In genomic region chr17:79294459-79295071, GRCh38 we compare ENCODE assay signal across 8 cellular contexts.
A peak's percentile ranks its signal among the peaks of the same experiment; 100 is the strongest.
DNase-seq lines count a peak whose midpoint lies in the region; ATAC-seq, FAIRE-seq and TF ChIP-seq lines count a peak whose summit lies in the region.

No MANE protein-coding gene starts in this region.

- ATAC-seq in HG02884 (IDR thresholded peaks at IDR 0.05; ENCODE audit: unreplicated experiment), result no peak

- H3K4me3 Mint-ChIP-seq in chondrocyte (ENCODE audit: unreplicated experiment), result no peak overlapping the region

- no peaks in the 10 kb centered on the region for H3K36me3 ChIP-seq in bronchial epithelial cell (ENCODE audit: control insufficient read depth, insufficient read depth, low read length)
- H3K36me3 ChIP-seq in transverse colon, result no peaks in the 10 kb centered on the region
- no peaks in the 10 kb centered on the region for H3K36me3 ChIP-seq in suprapubic skin

- H3K9me3 ChIP-seq in transverse colon, result no peaks in the 10 kb centered on the region
- no peaks in the 10 kb centered on the region for H3K9me3 ChIP-seq in suprapubic skin

- H3K4me1 ChIP-seq in transverse colon (no peaks in the 10 kb centered on the region), suprapubic skin (no peaks in the 10 kb centered on the region)

- no peaks in the 10 kb centered on the region for H3K4me1 Mint-ChIP-seq in chondrocyte (ENCODE audit: low read depth)

- WGBS in transverse colon (ENCODE audit: low coverage in 1 of 2), 2 donors, result 27 to 67% methylated on average over 1 to 26 of the region's 26 CpGs
- WGBS in suprapubic skin, result 32% methylated on average over 20 of the region's 26 CpGs

- H3K27me3 ChIP-seq in bronchial epithelial cell (ENCODE audit: control insufficient read depth, insufficient read depth, low read length), result no peaks in the 10 kb centered on the region
- H3K27me3 ChIP-seq in transverse colon, result peaks cover 6% of the 10 kb centered on the region
- peaks cover 69% of the 10 kb centered on the region for H3K27me3 ChIP-seq in suprapubic skin

- intact Hi-C loops in transverse colon (cut with DNase I; ENCODE audit: low total_unique reads), result no loop called here

- H3K36me3 Mint-ChIP-seq in chondrocyte (ENCODE audit: low read depth), result no peaks in the 10 kb centered on the region

- peaks cover 54% of the 10 kb centered on the region for H3K27me3 Mint-ChIP-seq in chondrocyte (ENCODE audit: low read depth)

- in situ Hi-C loops in transverse colon (cut with MboI; ENCODE audit: low pct_ligation_motif_present in 1 of 4, low pct_unique_long_range_greater_than_20kb in 1 of 4, low sequenced_read_pairs in 3 of 4), result no loop called here

- TF ChIP-seq EP300 in transverse colon (IDR thresholded peaks at IDR 0.05; ENCODE audit: low read depth), result no peak
- TF ChIP-seq EP300 in suprapubic skin (IDR thresholded peaks at IDR 0.05), result no peak

- no peak for FAIRE-seq in bronchial epithelial cell (lab: Jason Lieb, UNC)

- DNase-seq in GM20000 (ENCODE audit: low spot score) (peak; percentile 52), T follicular helper cell (ENCODE audit: low read depth) (peak; percentile 27), bronchial epithelial cell (ENCODE audit: low read depth) (peak; percentile 27), lung microvascular endothelial cell (ENCODE audit: low read depth in 2 of 2) (peak; percentile 48 to 68), transverse colon (peak; percentile 48), suprapubic skin (ENCODE audit: low spot score in 2 of 2) (no peak), chondrocyte (ENCODE audit: low spot score) (no peak)

- H3K4me3 ChIP-seq in bronchial epithelial cell (ENCODE audit: low read depth, low read length) (no peak overlapping the region), transverse colon (no peak overlapping the region), suprapubic skin (no peak overlapping the region)

- no peak for TF ChIP-seq POLR2A in transverse colon (IDR thresholded peaks at IDR 0.05)
- TF ChIP-seq POLR2A in suprapubic skin (IDR thresholded peaks at IDR 0.05), result no peak

- no peaks in the 10 kb centered on the region for H3K9me3 Mint-ChIP-seq in chondrocyte (ENCODE audit: low read depth)

- no peak overlapping the region for H3K27ac Mint-ChIP-seq in chondrocyte (ENCODE audit: unreplicated experiment)

- TF ChIP-seq CTCF in GM20000 (IDR thresholded peaks at IDR 0.05; ENCODE audit: extremely low read depth, missing control alignments) (no peak), bronchial epithelial cell (IDR thresholded peaks at IDR 0.05; ENCODE audit: insufficient read depth, low read length, severe bottlenecking) (no peak), transverse colon (IDR thresholded peaks at IDR 0.05) (no peak), suprapubic skin (IDR thresholded peaks at IDR 0.05) (no peak), chondrocyte (IDR thresholded peaks at IDR 0.05) (no peak)

- H3K27ac ChIP-seq in transverse colon (no peak overlapping the region), suprapubic skin (no peak overlapping the region)

Comparison
In these comparisons a context has a peak if more than half of its experiments do, and no peak if none do; other contexts are left out.
1. DNase-seq: peak in GM20000 (single experiment), T follicular helper cell (single experiment), bronchial epithelial cell (single experiment), lung microvascular endothelial cell (2 of 2) and transverse colon (single experiment); none in suprapubic skin (0 of 2) and chondrocyte (single experiment).